ENCODE assay signal across 1 cellular context in genomic region chr10:110567201-110568054, GRCh38.
TF ChIP-seq lines count a peak whose summit lies in the region.

Gene SMC3, plus strand, starts transcription at chr10:110567695. Its CDS starts 122 bp downstream, at chr10:110567817.

TF ChIP-seq in K562, 482 proteins besides CTCF, POLR2A, EP300 and RAD21 (continued from another document and continues in another):
- TF ChIP-seq, protein P1, sequence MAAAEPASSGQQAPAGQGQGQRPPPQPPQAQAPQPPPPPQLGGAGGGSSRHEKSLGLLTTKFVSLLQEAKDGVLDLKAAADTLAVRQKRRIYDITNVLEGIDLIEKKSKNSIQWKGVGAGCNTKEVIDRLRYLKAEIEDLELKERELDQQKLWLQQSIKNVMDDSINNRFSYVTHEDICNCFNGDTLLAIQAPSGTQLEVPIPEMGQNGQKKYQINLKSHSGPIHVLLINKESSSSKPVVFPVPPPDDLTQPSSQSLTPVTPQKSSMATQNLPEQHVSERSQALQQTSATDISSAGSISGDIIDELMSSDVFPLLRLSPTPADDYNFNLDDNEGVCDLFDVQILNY (CRISPR knock-in tag; IDR thresholded peaks at IDR 0.05), result peak; percentile 60; the same call in 1 of the 2 replicates
- TF ChIP-seq FOXM1 (IDR thresholded peaks at IDR 0.05; ENCODE audit: low read depth) (peak; percentile 84; the same call in 1 of the 2 replicates), FOXM1 (CRISPR knock-in tag; IDR thresholded peaks at IDR 0.05; ENCODE audit: low read depth) (no peak), CEBPB (tag; IDR thresholded peaks at IDR 0.05) (no peak), HDAC1 (IDR thresholded peaks at IDR 0.05) (no peak), TFAP4 (CRISPR knock-in tag; IDR thresholded peaks at IDR 0.05; ENCODE audit: borderline replicate concordance) (peak; percentile 75; the same call in 1 of the 2 replicates), PRMT5 (CRISPR knock-in tag; IDR thresholded peaks at IDR 0.05) (no peak), SIX5 (IDR thresholded peaks at IDR 0.05; ENCODE audit: borderline replicate concordance in 1 of 2, insufficient read depth in 1 of 2, low read depth in 1 of 2, low read length in 2 of 2) (peak in 1 of 2 experiments; percentile 22; a peak in 1 of 4 replicates), U2AF1 (optimal IDR thresholded peaks at IDR 0.05; ENCODE audit: low read depth, low read length) (no peak), RBM25 (IDR thresholded peaks at IDR 0.05; ENCODE audit: low read depth, low read length, severe bottlenecking) (no peak), TCF3 (CRISPR knock-in tag; IDR thresholded peaks at IDR 0.05) (0 out of 2 replicates have a peak, but pooled peaks have one; percentile 12), NRF1 (conservative IDR thresholded peaks at IDR 0.05 in 1 of 2, IDR thresholded peaks at IDR 0.05 in 1 of 2) (peak; percentile 55 to 70; a peak in 3 of 4 replicates), ZNF431 (CRISPR knock-in tag; IDR thresholded peaks at IDR 0.05) (peak; percentile 85), NEUROD1 (IDR thresholded peaks at IDR 0.05; ENCODE audit: borderline replicate concordance, low read depth, low read length, partially characterized antibody) (peak; percentile 34), NCOR1 (IDR thresholded peaks at IDR 0.05) (peak; percentile 20; the same call in 1 of the 2 replicates), FOXK2 (conservative IDR thresholded peaks at IDR 0.05 in 1 of 2, IDR thresholded peaks at IDR 0.05 in 1 of 2; ENCODE audit: low read depth in 2 of 2) (peak in 1 of 2 experiments; percentile 99; a peak in 2 of 4 replicates), ZNF79 (CRISPR knock-in tag; IDR thresholded peaks at IDR 0.05; ENCODE audit: low read depth) (no peak), ZNF23 (CRISPR knock-in tag; IDR thresholded peaks at IDR 0.05) (no peak), CREB3L1 (IDR thresholded peaks at IDR 0.05; ENCODE audit: borderline replicate concordance, low read depth) (no peak), SREBF1 (IDR thresholded peaks at IDR 0.05; ENCODE audit: borderline replicate concordance, low read depth, low read length) (peak; percentile 42; the same call in 1 of the 2 replicates), RAD51 (IDR thresholded peaks at IDR 0.05; ENCODE audit: borderline replicate concordance, low read depth) (peak; percentile 88), PKNOX1 (IDR thresholded peaks at IDR 0.05) (no peak), NFE2 (IDR thresholded peaks at IDR 0.05; ENCODE audit: low read depth) (peak; percentile 13; the same call in 1 of the 2 replicates), ILF3 (IDR thresholded peaks at IDR 0.05; ENCODE audit: borderline replicate concordance) (no peak), CREBBP (IDR thresholded peaks at IDR 0.05; ENCODE audit: low read depth, low read length) (no peak), VEZF1 (CRISPR knock-in tag; IDR thresholded peaks at IDR 0.05) (peak; percentile 46), YY1 (IDR thresholded peaks at IDR 0.05; ENCODE audit: borderline replicate concordance in 1 of 3, control insufficient read depth in 1 of 3, extremely low read depth in 1 of 3, insufficient read depth in 3 of 3, insufficient read length in 1 of 3, insufficient replicate concordance in 2 of 3, low read depth in 1 of 3, low read length in 2 of 3) (peak; percentile 78 to 96 (median 92)), BCLAF1 (IDR thresholded peaks at IDR 0.05; ENCODE audit: borderline replicate concordance in 1 of 2, control insufficient read depth in 1 of 2, low read depth in 2 of 2, low read length in 1 of 2) (peak in 1 of 2 experiments; percentile 97; a peak in 2 of 4 replicates), DMBX1 (CRISPR knock-in tag; IDR thresholded peaks at IDR 0.05; ENCODE audit: borderline replicate concordance) (peak; percentile 50; the same call in 1 of the 2 replicates), RB1 (IDR thresholded peaks at IDR 0.05; ENCODE audit: low read depth) (peak; percentile 57), TOE1 (IDR thresholded peaks at IDR 0.05; ENCODE audit: borderline replicate concordance) (peak; percentile 97), TOE1 (CRISPR knock-in tag; IDR thresholded peaks at IDR 0.05; ENCODE audit: borderline replicate concordance, low read depth) (no peak), DIDO1 (tag; IDR thresholded peaks at IDR 0.05; ENCODE audit: low read depth) (peak; percentile 44; the same call in 1 of the 2 replicates), PRDM10 (IDR thresholded peaks at IDR 0.05; ENCODE audit: partially characterized antibody) (peak; percentile 100), CAMTA2 (CRISPR knock-in tag; conservative IDR thresholded peaks at IDR 0.05) (no peak), HMGN3 (IDR thresholded peaks at IDR 0.05; ENCODE audit: borderline replicate concordance, extremely low read depth, insufficient read length, low read depth, low read length) (peak; percentile 56), TRIM24 (IDR thresholded peaks at IDR 0.05) (no peak)
- TF ChIP-seq, protein P2, sequence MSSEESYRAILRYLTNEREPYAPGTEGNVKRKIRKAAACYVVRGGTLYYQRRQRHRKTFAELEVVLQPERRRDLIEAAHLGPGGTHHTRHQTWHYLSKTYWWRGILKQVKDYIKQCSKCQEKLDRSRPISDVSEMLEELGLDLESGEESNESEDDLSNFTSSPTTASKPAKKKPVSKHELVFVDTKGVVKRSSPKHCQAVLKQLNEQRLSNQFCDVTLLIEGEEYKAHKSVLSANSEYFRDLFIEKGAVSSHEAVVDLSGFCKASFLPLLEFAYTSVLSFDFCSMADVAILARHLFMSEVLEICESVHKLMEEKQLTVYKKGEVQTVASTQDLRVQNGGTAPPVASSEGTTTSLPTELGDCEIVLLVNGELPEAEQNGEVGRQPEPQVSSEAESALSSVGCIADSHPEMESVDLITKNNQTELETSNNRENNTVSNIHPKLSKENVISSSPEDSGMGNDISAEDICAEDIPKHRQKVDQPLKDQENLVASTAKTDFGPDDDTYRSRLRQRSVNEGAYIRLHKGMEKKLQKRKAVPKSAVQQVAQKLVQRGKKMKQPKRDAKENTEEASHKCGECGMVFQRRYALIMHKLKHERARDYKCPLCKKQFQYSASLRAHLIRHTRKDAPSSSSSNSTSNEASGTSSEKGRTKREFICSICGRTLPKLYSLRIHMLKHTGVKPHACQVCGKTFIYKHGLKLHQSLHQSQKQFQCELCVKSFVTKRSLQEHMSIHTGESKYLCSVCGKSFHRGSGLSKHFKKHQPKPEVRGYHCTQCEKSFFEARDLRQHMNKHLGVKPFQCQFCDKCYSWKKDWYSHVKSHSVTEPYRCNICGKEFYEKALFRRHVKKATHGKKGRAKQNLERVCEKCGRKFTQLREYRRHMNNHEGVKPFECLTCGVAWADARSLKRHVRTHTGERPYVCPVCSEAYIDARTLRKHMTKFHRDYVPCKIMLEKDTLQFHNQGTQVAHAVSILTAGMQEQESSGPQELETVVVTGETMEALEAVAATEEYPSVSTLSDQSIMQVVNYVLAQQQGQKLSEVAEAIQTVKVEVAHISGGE (CRISPR knock-in tag; IDR thresholded peaks at IDR 0.05), result 0 out of 6 replicates have a peak, but pooled peaks of 1 of the 3 experiments have one; percentile 20
- TF ChIP-seq, protein P3, sequence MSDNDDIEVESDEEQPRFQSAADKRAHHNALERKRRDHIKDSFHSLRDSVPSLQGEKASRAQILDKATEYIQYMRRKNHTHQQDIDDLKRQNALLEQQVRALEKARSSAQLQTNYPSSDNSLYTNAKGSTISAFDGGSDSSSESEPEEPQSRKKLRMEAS (CRISPR knock-in tag; IDR thresholded peaks at IDR 0.05), result peak; percentile 92
- TF ChIP-seq, protein P4, sequence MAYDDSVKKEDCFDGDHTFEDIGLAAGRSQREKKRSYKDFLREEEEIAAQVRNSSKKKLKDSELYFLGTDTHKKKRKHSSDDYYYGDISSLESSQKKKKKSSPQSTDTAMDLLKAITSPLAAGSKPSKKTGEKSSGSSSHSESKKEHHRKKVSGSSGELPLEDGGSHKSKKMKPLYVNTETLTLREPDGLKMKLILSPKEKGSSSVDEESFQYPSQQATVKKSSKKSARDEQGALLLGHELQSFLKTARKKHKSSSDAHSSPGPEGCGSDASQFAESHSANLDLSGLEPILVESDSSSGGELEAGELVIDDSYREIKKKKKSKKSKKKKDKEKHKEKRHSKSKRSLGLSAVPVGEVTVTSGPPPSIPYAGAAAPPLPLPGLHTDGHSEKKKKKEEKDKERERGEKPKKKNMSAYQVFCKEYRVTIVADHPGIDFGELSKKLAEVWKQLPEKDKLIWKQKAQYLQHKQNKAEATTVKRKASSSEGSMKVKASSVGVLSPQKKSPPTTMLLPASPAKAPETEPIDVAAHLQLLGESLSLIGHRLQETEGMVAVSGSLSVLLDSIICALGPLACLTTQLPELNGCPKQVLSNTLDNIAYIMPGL (CRISPR knock-in tag; IDR thresholded peaks at IDR 0.05), result 0 out of 2 replicates have a peak, but pooled peaks have one; percentile 26
